11 cellular contexts compared by ENCODE assay signal in the genomic region with DNA sequence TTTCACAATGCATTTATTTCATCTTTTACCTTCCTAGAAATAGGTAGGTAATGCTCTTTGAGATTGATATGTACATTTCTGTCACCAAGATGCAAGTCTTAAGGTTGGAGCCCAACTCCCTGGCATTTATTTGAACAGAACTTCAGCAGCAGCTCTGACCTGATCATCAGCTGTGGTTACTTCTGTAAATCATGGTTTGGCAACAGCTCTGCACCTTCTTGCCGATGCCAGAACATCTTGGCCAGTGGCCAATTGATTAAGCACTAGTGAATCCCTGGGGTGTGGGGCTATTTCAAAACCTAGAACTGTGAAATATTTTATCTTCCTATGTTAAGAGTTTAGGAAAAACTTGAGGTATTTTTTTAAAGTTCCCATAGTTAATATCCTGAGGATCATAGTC.
DNase-seq lines count a peak whose midpoint lies in the region; ATAC-seq, FAIRE-seq and TF ChIP-seq lines count a peak whose summit lies in the region.
"Had no signal": no experiment of that assay in that cellular context is flagged by ENCODE, and none has a peak within 500 bp of the region (broad histone marks: within the 10 kb centered on the region; RNA-seq: fewer than 3 reads in every experiment).

No MANE protein-coding gene starts in this region.

- ATAC-seq in GM21423 (IDR thresholded peaks at IDR 0.05; ENCODE audit: unreplicated experiment) (peak; percentile 24), HG02571 (IDR thresholded peaks at IDR 0.05; ENCODE audit: unreplicated experiment) (no peak)

- no peak overlapping the region for H3K27ac ChIP-seq in suprapubic skin
- H3K27ac ChIP-seq: BLaER1 treated with 17β-estradiol and CSF1 and Interleukin-3, amounts not matched to agents 10 nM and 100 nM; neutrophil had no signal

- H3K4me3 ChIP-seq in suprapubic skin, result no peak overlapping the region
- H3K4me3 ChIP-seq: BLaER1 treated with 17β-estradiol and CSF1 and Interleukin-3, amounts not matched to agents 10 nM and 100 nM had no signal

- H3K4me1 ChIP-seq in suprapubic skin, result no peaks in the 10 kb centered on the region

- FAIRE-seq in frontal cortex (lab: Jason Lieb, UNC), result no peak

- peaks cover 2% of the 10 kb centered on the region for H3K9me3 ChIP-seq in suprapubic skin
- H3K9me3 ChIP-seq: neutrophil had no signal

- no peaks in the 10 kb centered on the region for H3K27me3 ChIP-seq in suprapubic skin
- H3K27me3 ChIP-seq: BLaER1 treated with 17β-estradiol and CSF1 and Interleukin-3, amounts not matched to agents 10 nM and 100 nM; neutrophil had no signal

- no peaks in the 10 kb centered on the region for H3K36me3 ChIP-seq in suprapubic skin
- H3K36me3 ChIP-seq: BLaER1 treated with 17β-estradiol and CSF1 and Interleukin-3, amounts not matched to agents 10 nM and 100 nM; neutrophil had no signal

- WGBS in suprapubic skin, result 5% methylated on average over 1 of the region's 1 CpG

- DNase-seq in COLO668 (lab: John Stamatoyannopoulos, UW; ENCODE audit: unreplicated experiment) (peak; percentile 50), NCI-H1436 (lab: John Stamatoyannopoulos, UW) (peak; percentile 80), astrocyte of the hippocampus (ENCODE audit: low read depth, low spot score) (peak; percentile 67), NCI-H1417 treated with DMSO at 0.1 percent for 48 hours (lab: John Stamatoyannopoulos, UW) (no peak), suprapubic skin (ENCODE audit: low spot score in 2 of 2) (no peak), frontal cortex (ENCODE audit: low spot score in 2 of 2) (no peak)
- DNase-seq: anterior cingulate cortex had no signal

- TF ChIP-seq EP300 in suprapubic skin (IDR thresholded peaks at IDR 0.05), result no peak

- no peak for TF ChIP-seq POLR2A in suprapubic skin (IDR thresholded peaks at IDR 0.05)

- no peak for TF ChIP-seq CTCF in suprapubic skin (IDR thresholded peaks at IDR 0.05)

Comparison
In these comparisons a context has a peak if more than half of its experiments do, and no peak if none do; other contexts are left out.
1. DNase-seq: peak in COLO668 (single experiment), NCI-H1436 (single experiment) and astrocyte of the hippocampus (single experiment); none in NCI-H1417 treated with DMSO at 0.1 percent for 48 hours (single experiment), suprapubic skin (0 of 2) and frontal cortex (0 of 2).